ENCODE assay signal across 14 cellular contexts in the genomic region with DNA sequence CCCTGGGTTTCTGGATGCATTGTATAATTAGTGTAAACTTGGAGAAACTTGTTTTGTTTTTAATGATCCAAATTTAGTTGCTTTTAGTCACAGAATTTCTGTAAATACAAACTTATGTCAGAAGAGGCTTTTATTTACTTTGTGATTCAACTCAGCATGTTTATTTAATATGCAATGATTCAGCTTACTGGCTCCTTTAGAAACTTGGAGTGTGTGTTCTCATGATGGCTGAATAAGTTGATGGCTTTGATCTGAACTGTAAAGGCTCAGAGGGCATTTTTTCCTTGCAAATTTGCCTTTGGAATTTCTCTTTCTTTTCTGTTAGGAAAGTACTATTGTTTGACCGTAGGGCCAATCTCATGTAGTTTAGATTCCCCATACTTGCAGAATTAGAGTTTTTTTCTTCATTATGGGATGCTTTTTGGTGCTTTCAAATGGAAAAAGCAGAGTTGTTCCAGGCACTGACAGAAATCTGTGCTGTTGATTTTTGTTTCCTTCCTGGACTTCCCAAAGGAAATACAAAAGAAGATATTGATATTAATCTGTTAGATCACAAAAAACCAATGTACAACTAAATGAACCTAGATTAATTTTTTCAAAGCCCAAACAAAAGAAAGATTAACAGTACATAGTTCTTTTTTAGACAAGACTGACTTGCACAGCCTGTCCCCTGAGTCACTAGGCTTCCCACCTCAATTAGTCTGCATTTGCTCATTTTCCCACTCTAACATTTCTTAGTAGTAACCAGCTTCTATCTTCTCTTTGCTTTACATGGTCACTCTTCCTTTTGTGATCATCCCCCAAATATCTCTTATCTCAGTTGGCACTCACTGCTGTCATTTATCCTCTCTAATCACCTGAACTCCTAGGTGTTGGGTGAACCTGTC.
DNase-seq lines count a peak whose midpoint lies in the region; ATAC-seq and TF ChIP-seq lines count a peak whose summit lies in the region.
"Had no signal": no experiment of that assay in that cellular context is flagged by ENCODE, and none has a peak within 500 bp of the region (broad histone marks: within the 10 kb centered on the region; RNA-seq: fewer than 3 reads in every experiment).

No MANE protein-coding gene starts in this region.

- no peak overlapping the region for H2BK15ac ChIP-seq in H9 (ENCODE audit: low read depth, low read length)

- H4K20me1 ChIP-seq in DND-41 (ENCODE audit: insufficient read depth, low read length) (no peaks in the 10 kb centered on the region), H9 (ENCODE audit: control insufficient read depth, insufficient read depth, insufficient read length) (no peaks in the 10 kb centered on the region)

- peaks cover 10% of the 10 kb centered on the region for H3K4me1 ChIP-seq in DND-41 (ENCODE audit: insufficient read depth, low read length)
- peaks cover 23% of the 10 kb centered on the region for H3K4me1 ChIP-seq in Panc1 (ENCODE audit: control insufficient read depth, insufficient read depth, low read length)
- no peaks in the 10 kb centered on the region for H3K4me1 ChIP-seq in H9 (ENCODE audit: insufficient read depth, low read length)

- in situ Hi-C loops in Panc1 (cut with HindIII; ENCODE audit: low pct_unique_long_range_greater_than_20kb, low sequenced_read_pairs) = no loop called here

- WGBS in H9 (ENCODE audit: extremely low coverage, insufficient read length, low lambda C conversion rate) = no CpG with 5 or more reads among the region's 1 CpG

- no peak overlapping the region for H2BK120ac ChIP-seq in H9 (ENCODE audit: low read depth, low read length, poor library complexity, severe bottlenecking)

- H3K36me3 ChIP-seq in DND-41 (ENCODE audit: insufficient read depth, low read length) (no peaks in the 10 kb centered on the region), Panc1 (ENCODE audit: control insufficient read depth, insufficient read depth, low read length) (no peaks in the 10 kb centered on the region)

- no peaks in the 10 kb centered on the region; a peak in 1 of 5 replicates for H3K9me3 Mint-ChIP-seq in H9
- H3K9me3 Mint-ChIP-seq: activated naive CD8-positive, alpha-beta T cell treated with anti-CD3 and anti-CD28 coated beads for 36 hours had no signal

- H3K23ac ChIP-seq in H9 (ENCODE audit: insufficient read length, low read depth, low read length) = no peak overlapping the region

- H3K27ac ChIP-seq in DND-41 (ENCODE audit: low read length) (no peak overlapping the region), Panc1 (ENCODE audit: low read length) (peak overlapping the region; percentile 20; the same call in 1 of the 2 replicates), H9 (ENCODE audit: insufficient read length, low read depth, low read length) (no peak overlapping the region)

- no peak overlapping the region for H3K18ac ChIP-seq in H9 (ENCODE audit: insufficient read length, low read depth, low read length)

- H4K8ac ChIP-seq in H9 (replicated peaks; ENCODE audit: insufficient read length, low read depth, low read length) = no peak overlapping the region

- intact Hi-C loops in Panc1 (cut with micrococcal nuclease; ENCODE audit: unreplicated experiment) = no loop called here

- H3K27me3 Mint-ChIP-seq in H9 (ENCODE audit: low read depth) = no peaks in the 10 kb centered on the region

- H3K9ac ChIP-seq in DND-41 (ENCODE audit: low read depth, low read length) (no peak overlapping the region), H9 (ENCODE audit: extremely low read depth, insufficient read length, low read length) (no peak overlapping the region)

- no peaks in the 10 kb centered on the region for H3K79me2 ChIP-seq in DND-41 (ENCODE audit: insufficient read depth, low read length)
- H3K79me2 ChIP-seq in H9 (ENCODE audit: insufficient read depth, low read length) = no peaks in the 10 kb centered on the region

- peaks cover 23 to 29% of the 10 kb centered on the region in 2 experiments for H3K4me1 Mint-ChIP-seq in H9

- no peak overlapping the region for H2AK5ac ChIP-seq in H9 (ENCODE audit: insufficient read length, low read length)

- H2BK5ac ChIP-seq in H9 (ENCODE audit: insufficient read length, low read length) = no peak overlapping the region

- peak overlapping the region in 1 of 3 experiments; percentile 59; a peak in 1 of 7 replicates for H3K27ac Mint-ChIP-seq in H9
- H3K27ac Mint-ChIP-seq: activated naive CD8-positive, alpha-beta T cell treated with anti-CD3 and anti-CD28 coated beads for 36 hours had no signal

- no peak overlapping the region for H3K4ac ChIP-seq in H9 (ENCODE audit: low read depth, low read length)

- H3K4me3 ChIP-seq in DND-41 (ENCODE audit: low read depth in 1 of 2, low read length in 2 of 2) = no peak overlapping the region
- no peak overlapping the region for H3K4me3 ChIP-seq in Panc1 (ENCODE audit: low read depth in 2 of 2, low read length in 2 of 2)
- H3K4me3 ChIP-seq in fibroblast of mammary gland (ENCODE audit: control insufficient read depth, low read depth, low read length) = no peak overlapping the region

- H3K56ac ChIP-seq in H9 (ENCODE audit: insufficient read length, low read depth, low read length) = no peak overlapping the region

- H4K91ac ChIP-seq in H9 (ENCODE audit: insufficient read length, low read depth, low read length) = no peak overlapping the region

- no peak overlapping the region for H3K14ac ChIP-seq in H9 (ENCODE audit: insufficient read depth, low read length)

- H2AFZ ChIP-seq in DND-41 (ENCODE audit: low read depth, low read length) = 0 out of 2 replicates have a peak overlapping the region, but pooled peaks have one; percentile 8
- no peak overlapping the region for H2AFZ ChIP-seq in H9 (ENCODE audit: low read length)

- CTCF ChIA-PET in Panc1 (lab: Charles Lee) = interaction anchor here (0.5 kb wide), 1 partner anchor 693 kb away, joined by 3 read pairs; no protein-coding TSS in a partner anchor

- no peak overlapping the region for H2BK20ac ChIP-seq in H9 (ENCODE audit: low read depth, low read length, poor library complexity, severe bottlenecking)

- ATAC-seq in DND-41 (ENCODE audit: insufficient read depth, low read depth) (no peak), Panc1 (peak; percentile 94)

- TF ChIP-seq CTCF in DND-41 (IDR thresholded peaks at IDR 0.05; ENCODE audit: borderline replicate concordance, extremely low read depth, low read length, poor library complexity, severe bottlenecking) (no peak), Panc1 (IDR thresholded peaks at IDR 0.05) (no peak), fibroblast of mammary gland (conservative IDR thresholded peaks at IDR 0.05; ENCODE audit: control insufficient read depth, insufficient read depth, low read depth, low read length) (no peak), H9 (conservative IDR thresholded peaks at IDR 0.05) (no peak)

- no peak overlapping the region for H3T11ph ChIP-seq in H9 (ENCODE audit: low read length)

- no peak for DNase-seq in DND-41
- peak; percentile 64 for DNase-seq in Panc1 (ENCODE audit: low read depth, low spot score)
- DNase-seq in fibroblast of mammary gland (ENCODE audit: low read depth) = peak; percentile 89
- peak; percentile 49 for DNase-seq in non-pigmented ciliary epithelial cell (ENCODE audit: low read depth)
- no peak for DNase-seq in H9
- DNase-seq in pons (ENCODE audit: low spot score) = no peak
- DNase-seq in NCI-H82 treated with DMSO at 0.1 percent for 48 hours (lab: John Stamatoyannopoulos, UW; ENCODE audit: unreplicated experiment) = no peak
- no peak for DNase-seq in activated CD4-positive, alpha-beta T cell treated with anti-CD3 and anti-CD28 coated beads, Interleukin-2, amount 50 U/mL, for 4 hours
- DNase-seq: activated CD4-positive, alpha-beta T cell treated with anti-CD3 and anti-CD28 coated beads, Interleukin-2, amount 50 U/mL, for 1 hour; activated naive CD8-positive, alpha-beta T cell treated with anti-CD3 and anti-CD28 coated beads for 36 hours; DMS79; foreskin melanocyte; NCI-H1930; SHP77 treated with DMSO at 0.1 percent for 48 hours had no signal

- no peaks in the 10 kb centered on the region for H3K23me2 ChIP-seq in H9 (ENCODE audit: insufficient read length, low read depth, low read length, poor library complexity, severe bottlenecking)

- POLR2A ChIA-PET in Panc1 (lab: Charles Lee) = interaction anchor here (0.7 kb wide), 1 partner anchor 58 kb away, joined by 3 read pairs; no protein-coding TSS in a partner anchor

- H3K4me2 ChIP-seq in DND-41 (ENCODE audit: insufficient read depth, low read length) = no peak overlapping the region
- H3K4me2 ChIP-seq in H9 (ENCODE audit: insufficient read depth, insufficient read length, low read length) = no peak overlapping the region

- H3K79me1 ChIP-seq in H9 (ENCODE audit: insufficient read depth, low read depth, low read length, poor library complexity, severe bottlenecking) = no peaks in the 10 kb centered on the region

- H3K9me3 ChIP-seq in DND-41 (ENCODE audit: insufficient read depth, low read length, severe bottlenecking) (no peaks in the 10 kb centered on the region), Panc1 (ENCODE audit: control insufficient read depth, insufficient read depth, low read depth, low read length) (no peaks in the 10 kb centered on the region), H9 (ENCODE audit: control insufficient read depth, low read depth, low read length) (no peaks in the 10 kb centered on the region)

- no peak overlapping the region for H4K5ac ChIP-seq in H9 (ENCODE audit: insufficient read length, low read depth, low read length)

- no TSS peak for BruUV-seq in Panc1 (replicated peaks; lab: Mats Ljungman, UMichigan)

- H3K36me3 Mint-ChIP-seq in H9 (ENCODE audit: insufficient read depth in 1 of 3, low read depth in 3 of 3) = no peaks in the 10 kb centered on the region
- H3K36me3 Mint-ChIP-seq: activated naive CD8-positive, alpha-beta T cell treated with anti-CD3 and anti-CD28 coated beads for 36 hours had no signal

- H3K27me3 ChIP-seq in DND-41 (ENCODE audit: insufficient read depth, low read length, poor library complexity) (no peaks in the 10 kb centered on the region), Panc1 (ENCODE audit: control insufficient read depth, insufficient read depth, low read length) (no peaks in the 10 kb centered on the region), H9 (ENCODE audit: insufficient read depth, low read length) (no peaks in the 10 kb centered on the region)

- no peak overlapping the region for H2BK12ac ChIP-seq in H9 (ENCODE audit: insufficient read length, low read depth, low read length)

- no peak overlapping the region for H3K4me3 Mint-ChIP-seq in H9
- H3K4me3 Mint-ChIP-seq: activated naive CD8-positive, alpha-beta T cell treated with anti-CD3 and anti-CD28 coated beads for 36 hours had no signal

Comparison
In these comparisons a context has a peak if more than half of its experiments do, and no peak if none do; other contexts are left out.
1. DNase-seq: peak in Panc1 (single experiment), fibroblast of mammary gland (single experiment) and non-pigmented ciliary epithelial cell (single experiment); none in DND-41 (single experiment), H9 (single experiment), pons (single experiment), NCI-H82 treated with DMSO at 0.1 percent for 48 hours (single experiment) and activated CD4-positive, alpha-beta T cell treated with anti-CD3 and anti-CD28 coated beads, Interleukin-2, amount 50 U/mL, for 4 hours (0 of 2).